In genomic region chr10:76301950-76302349, GRCh38 we compare ENCODE assay signal across 10 cellular contexts.
DNase-seq lines count a peak whose midpoint lies in the region; ATAC-seq and TF ChIP-seq lines count a peak whose summit lies in the region.
"Had no signal": no experiment of that assay in that cellular context is flagged by ENCODE, and none has a peak within 500 bp of the region (broad histone marks: within the 10 kb centered on the region; RNA-seq: fewer than 3 reads in every experiment).

No MANE protein-coding gene starts in this region.

- H3K27me3 ChIP-seq in Caco-2 (replicated peaks; ENCODE audit: control insufficient read depth, insufficient read depth, low read length): no peaks in the 10 kb centered on the region
- no peaks in the 10 kb centered on the region for H3K27me3 ChIP-seq in IMR-90 (ENCODE audit: control insufficient read depth, insufficient read depth, low read length)
- H3K27me3 ChIP-seq in mesenchymal stem cell (ENCODE audit: control insufficient read depth in 1 of 2, insufficient read depth in 1 of 2, low read length in 2 of 2): no peaks in the 10 kb centered on the region
- H3K27me3 ChIP-seq in transverse colon: no peaks in the 10 kb centered on the region
- no peaks in the 10 kb centered on the region for H3K27me3 ChIP-seq in sigmoid colon

- H3K9me1 ChIP-seq in IMR-90 (ENCODE audit: insufficient read depth, low read length): no peaks in the 10 kb centered on the region

- H4K5ac ChIP-seq in IMR-90 (ENCODE audit: low read depth, low read length): peak overlapping the region; percentile 64; the same call in 1 of the 2 replicates

- H4K91ac ChIP-seq in IMR-90 (ENCODE audit: insufficient read depth, low read depth, low read length) (peak overlapping the region; percentile 3; the same call in 1 of the 2 replicates), mesenchymal stem cell (ENCODE audit: low read length) (no peak overlapping the region)

- TF ChIP-seq EP300 in transverse colon (IDR thresholded peaks at IDR 0.05; ENCODE audit: low read depth): no peak
- TF ChIP-seq EP300 in sigmoid colon (IDR thresholded peaks at IDR 0.05): no peak

- H3K36me3 Mint-ChIP-seq in Caco-2 (ENCODE audit: insufficient read depth, unreplicated experiment): peaks cover 11% of the 10 kb centered on the region

- H3K4me3 ChIP-seq in Caco-2 (ENCODE audit: low read depth, low read length) (no peak overlapping the region), IMR-90 (ENCODE audit: insufficient read depth, low read depth, low read length) (no peak overlapping the region), mesenchymal stem cell (ENCODE audit: insufficient read depth in 1 of 2, low read depth in 1 of 2, low read length in 2 of 2) (no peak overlapping the region), transverse colon (no peak overlapping the region), sigmoid colon (no peak overlapping the region)

- peak overlapping the region in 1 of 2 experiments; percentile 70 for H2BK12ac ChIP-seq in mesenchymal stem cell (ENCODE audit: low read length in 2 of 2)

- H3K9me3 Mint-ChIP-seq in Caco-2 (ENCODE audit: unreplicated experiment): peaks cover 10% of the 10 kb centered on the region

- H3K4ac ChIP-seq in IMR-90 (ENCODE audit: low read depth, low read length) (peak overlapping the region; percentile 17; the same call in 1 of the 2 replicates), mesenchymal stem cell (ENCODE audit: low read depth in 1 of 2, low read length in 2 of 2) (peak overlapping the region; percentile 7 to 22)

- H2BK20ac ChIP-seq in IMR-90 (ENCODE audit: low read depth, low read length): no peak overlapping the region

- peak overlapping the region in 1 of 2 experiments; percentile 9; a peak in 1 of 4 replicates for H4K8ac ChIP-seq in IMR-90 (ENCODE audit: low read depth in 2 of 2, low read length in 2 of 2)
- no peak overlapping the region for H4K8ac ChIP-seq in mesenchymal stem cell (ENCODE audit: low read length)

- H3K79me1 ChIP-seq in IMR-90 (ENCODE audit: low read depth in 1 of 2, low read length in 2 of 2) (no peaks in the 10 kb centered on the region), mesenchymal stem cell (replicated peaks; ENCODE audit: low read length, poor library complexity, severe bottlenecking) (no peaks in the 10 kb centered on the region)

- H2AFZ ChIP-seq in IMR-90 (replicated peaks; ENCODE audit: low read length, poor library complexity) (no peak overlapping the region), mesenchymal stem cell (ENCODE audit: low read depth, low read length) (no peak overlapping the region)

- DNase-seq in Caco-2: peak in 1 of 2 experiments; percentile 37
- no peak for DNase-seq in IMR-90
- DNase-seq in SW480 (ENCODE audit: low spot score): peak; percentile 41
- DNase-seq in mesenchymal stem cell: no peak
- no peak for DNase-seq in transverse colon
- DNase-seq in sigmoid colon: no peak
- DNase-seq in cerebellar cortex (ENCODE audit: low spot score): no peak
- DNase-seq: activated effector memory CD4-positive, alpha-beta T cell treated with Interleukin-2 at 50 U/mL for 16 hours; DMS79 had no signal

- H2BK15ac ChIP-seq in IMR-90 (ENCODE audit: low read depth, low read length) (no peak overlapping the region), mesenchymal stem cell (ENCODE audit: low read depth, poor library complexity, severe bottlenecking) (no peak overlapping the region)

- H3K27ac Mint-ChIP-seq in Caco-2 (ENCODE audit: unreplicated experiment): peak overlapping the region; percentile 86

- no peak overlapping the region for H3K9ac ChIP-seq in IMR-90 (ENCODE audit: low read depth, low read length)
- H3K9ac ChIP-seq in mesenchymal stem cell (ENCODE audit: low read length): no peak overlapping the region

- BruUV-seq in Caco-2 (replicated peaks; lab: Mats Ljungman, UMichigan): no TSS peak
- no TSS peak for BruUV-seq in IMR-90 (replicated peaks; lab: Mats Ljungman, UMichigan)

- no peak overlapping the region for H3K56ac ChIP-seq in IMR-90 (ENCODE audit: extremely low read depth, insufficient read depth, low read length)

- TF ChIP-seq RAD21 in IMR-90 (IDR thresholded peaks at IDR 0.05; ENCODE audit: low read length): no peak

- TF ChIP-seq CTCF in Caco-2 (IDR thresholded peaks at IDR 0.05; ENCODE audit: insufficient read depth in 1 of 2, low read depth in 1 of 2, low read length in 1 of 2, severe bottlenecking in 1 of 2, unreplicated experiment in 1 of 2) (peak in 1 of 2 experiments; percentile 25), IMR-90 (conservative IDR thresholded peaks at IDR 0.05; ENCODE audit: low read depth, low read length) (no peak), transverse colon (IDR thresholded peaks at IDR 0.05) (no peak), sigmoid colon (IDR thresholded peaks at IDR 0.05) (no peak)

- H3K18ac ChIP-seq in IMR-90 (ENCODE audit: low read depth, low read length) (peak overlapping the region; percentile 83; the same call in 1 of the 2 replicates), mesenchymal stem cell (ENCODE audit: low read depth in 1 of 2, low read length in 2 of 2) (no peak overlapping the region)

- peak overlapping the region; percentile 28; the same call in 1 of the 2 replicates for H2BK120ac ChIP-seq in IMR-90 (ENCODE audit: low read depth, low read length)
- peak overlapping the region; percentile 1 for H2BK120ac ChIP-seq in mesenchymal stem cell (ENCODE audit: low read depth, low read length)

- ATAC-seq in IMR-90 (ENCODE audit: low read depth) (no peak), GM21619 (IDR thresholded peaks at IDR 0.05; ENCODE audit: unreplicated experiment) (no peak)

- H3K4me1 Mint-ChIP-seq in Caco-2 (ENCODE audit: low read depth, unreplicated experiment): peaks cover 52% of the 10 kb centered on the region

- POLR2A ChIA-PET in Caco-2 (lab: Charles Lee): interaction anchor here (0.7 kb wide), 1 partner anchor 1164 kb away, joined by 3 read pairs; no protein-coding TSS in a partner anchor
- POLR2A ChIA-PET in IMR-90 (lab: Charles Lee; ENCODE audit: unreplicated experiment): no interaction called here

- H3K4me3 Mint-ChIP-seq in Caco-2 (ENCODE audit: unreplicated experiment): peak overlapping the region; percentile 26

- no peaks in the 10 kb centered on the region for H3K9me3 ChIP-seq in Caco-2
- no peaks in the 10 kb centered on the region for H3K9me3 ChIP-seq in IMR-90 (ENCODE audit: control insufficient read depth, insufficient read depth, low read length)
- no peaks in the 10 kb centered on the region for H3K9me3 ChIP-seq in mesenchymal stem cell (ENCODE audit: control insufficient read depth, low read length)
- H3K9me3 ChIP-seq in transverse colon: no peaks in the 10 kb centered on the region
- no peaks in the 10 kb centered on the region for H3K9me3 ChIP-seq in sigmoid colon

- H3K36me3 ChIP-seq in Caco-2 (ENCODE audit: control insufficient read depth, insufficient read depth, low read length) (no peaks in the 10 kb centered on the region), IMR-90 (ENCODE audit: control insufficient read depth, insufficient read depth, low read length) (no peaks in the 10 kb centered on the region), mesenchymal stem cell (ENCODE audit: control insufficient read depth in 1 of 2, insufficient read depth in 2 of 2, low read depth in 1 of 2, low read length in 2 of 2) (no peaks in the 10 kb centered on the region), transverse colon (no peaks in the 10 kb centered on the region), sigmoid colon (no peaks in the 10 kb centered on the region)

- dilution Hi-C loops in IMR-90 (cut with HindIII; ENCODE audit: low sequenced_read_pairs, unreplicated experiment): no loop called here

- H4K20me1 ChIP-seq in IMR-90 (ENCODE audit: insufficient read depth, low read length): no peaks in the 10 kb centered on the region

- TF ChIP-seq POLR2A in IMR-90 (IDR thresholded peaks at IDR 0.05; ENCODE audit: low read depth, low read length): no peak
- no peak for TF ChIP-seq POLR2A in transverse colon (IDR thresholded peaks at IDR 0.05)
- no peak for TF ChIP-seq POLR2A in sigmoid colon (IDR thresholded peaks at IDR 0.05)

- H3K14ac ChIP-seq in IMR-90 (replicated peaks; ENCODE audit: low read depth, low read length) (no peak overlapping the region), mesenchymal stem cell (ENCODE audit: low read length in 2 of 2) (no peak overlapping the region)

- no peak overlapping the region for H2AK9ac ChIP-seq in IMR-90 (replicated peaks; ENCODE audit: low read depth, low read length, poor library complexity)

- H3K4me1 ChIP-seq in Caco-2: peaks cover 58% of the 10 kb centered on the region
- H3K4me1 ChIP-seq in IMR-90 (ENCODE audit: control insufficient read depth, insufficient read depth, low read length): peaks cover 5% of the 10 kb centered on the region
- peaks cover 4% of the 10 kb centered on the region for H3K4me1 ChIP-seq in mesenchymal stem cell (ENCODE audit: control insufficient read depth, insufficient read depth, low read depth, low read length)
- peaks cover 0 to 19% (median 2%) of the 10 kb centered on the region in 4 donors for H3K4me1 ChIP-seq in transverse colon
- H3K4me1 ChIP-seq in sigmoid colon: peaks cover 0 to 24% (median 17%) of the 10 kb centered on the region in 4 donors

- no CpG with 5 or more reads among the region's 3 CpGs for WGBS in IMR-90 (ENCODE audit: extremely low coverage in 2 of 2, insufficient read length in 1 of 2), 2 experiments
- WGBS in mesenchymal stem cell: no CpG with 5 or more reads among the region's 3 CpGs
- WGBS in transverse colon (ENCODE audit: low coverage in 1 of 2), 2 donors: 49 to 83% methylated on average over 2 to 3 of the region's 3 CpGs
- 56 to 61% methylated on average over 3 of the region's 3 CpGs for WGBS in sigmoid colon, 2 donors

- H3K27me3 Mint-ChIP-seq in Caco-2 (ENCODE audit: insufficient read depth, unreplicated experiment): no peaks in the 10 kb centered on the region

- CTCF ChIA-PET in Caco-2 (lab: Charles Lee) (no interaction called here), IMR-90 (lab: Yijun Ruan, JAX) (no interaction called here)

- no peak overlapping the region for H2AK5ac ChIP-seq in IMR-90 (ENCODE audit: low read depth, low read length)
- no peak overlapping the region for H2AK5ac ChIP-seq in mesenchymal stem cell (ENCODE audit: low read length, severe bottlenecking)

- intact Hi-C loops in Caco-2 (cut with micrococcal nuclease; ENCODE audit: unreplicated experiment): loop anchor here (2.0 to 10.0 kb wide), 4 partner anchors 65 to 587 kb away; no protein-coding TSS in a partner anchor
- intact Hi-C loops in IMR-90 (cut with micrococcal nuclease): loop anchor here (2.0 to 10.0 kb wide), 3 partner anchors 199 to 901 kb away; partner anchors contain the start of gene ZNF503
- intact Hi-C loops in transverse colon (cut with DNase I; ENCODE audit: low total_unique reads): no loop called here
- intact Hi-C loops in sigmoid colon (cut with DNase I): loop anchor here (5.0 kb wide), 1 partner anchor 900 kb away; the partner anchor contains the start of gene ZNF503

- H3K27ac ChIP-seq in IMR-90 (ENCODE audit: insufficient read depth, low read length) (no peak overlapping the region), mesenchymal stem cell (ENCODE audit: low read length, poor library complexity, severe bottlenecking) (peak overlapping the region; percentile 3), transverse colon (no peak overlapping the region), sigmoid colon (no peak overlapping the region)

- no peak overlapping the region for H3K4me2 ChIP-seq in IMR-90 (ENCODE audit: low read depth, low read length)
- H3K4me2 ChIP-seq in mesenchymal stem cell (ENCODE audit: low read length, poor library complexity, severe bottlenecking): no peak overlapping the region

- in situ Hi-C loops in IMR-90 (cut with MboI; ENCODE audit: low sequenced_read_pairs) (loop anchor here (10.0 kb wide), 1 partner anchor 897 kb away; the partner anchor contains the start of gene ZNF503), transverse colon (cut with MboI; ENCODE audit: low pct_ligation_motif_present in 1 of 4, low pct_unique_long_range_greater_than_20kb in 1 of 4, low sequenced_read_pairs in 3 of 4) (loop anchor here in 1 of 4 donors (25.0 kb wide), 1 partner anchor 915 kb away; no protein-coding TSS in a partner anchor)

- no peak overlapping the region for H3K23ac ChIP-seq in IMR-90 (ENCODE audit: low read depth, low read length)
- no peak overlapping the region for H3K23ac ChIP-seq in mesenchymal stem cell (ENCODE audit: low read length in 2 of 2)

- H2BK5ac ChIP-seq in IMR-90 (ENCODE audit: low read depth, low read length, poor library complexity, severe bottlenecking): no peak overlapping the region
- no peak overlapping the region for H2BK5ac ChIP-seq in mesenchymal stem cell (ENCODE audit: low read depth, low read length, poor library complexity, severe bottlenecking)
